ENCODE assay signal across 9 cellular contexts in genomic region chr11:58567889-58568512, GRCh38. TPM values are rescaled to one million over a fixed set of nuclear protein-coding genes. Genes with fewer than 3 reads are reported as not detected.
DNase-seq lines count a peak whose midpoint lies in the region; FAIRE-seq and TF ChIP-seq lines count a peak whose summit lies in the region.
"Had no signal": no experiment of that assay in that cellular context is flagged by ENCODE, and none has a peak within 500 bp of the region (broad histone marks: within the 10 kb centered on the region; RNA-seq: fewer than 3 reads in every experiment).

No MANE protein-coding gene starts in this region.

- H3K27me3 ChIP-seq in Loucy (ENCODE audit: insufficient read depth, low read length, poor library complexity, severe bottlenecking), result no peaks in the 10 kb centered on the region
- H3K27me3 ChIP-seq: BLaER1 treated with 17β-estradiol and CSF1 and Interleukin-3, amounts not matched to agents 10 nM and 100 nM had no signal

- peaks cover 94% of the 10 kb centered on the region for H3K79me2 ChIP-seq in Loucy (ENCODE audit: insufficient read depth, low read length)

- peaks cover 56% of the 10 kb centered on the region for H3K36me3 Mint-ChIP-seq in T-helper 2 cell treated with Interferon-gamma antibody and Interleukin-4, amounts not matched to agents 5 μg/mL and 100 μg/mL, for 36 hours (ENCODE audit: low read depth)

- no peak for FAIRE-seq in kidney (lab: Jason Lieb, UNC)

- no peaks in the 10 kb centered on the region for H3K27me3 Mint-ChIP-seq in T-helper 2 cell treated with Interferon-gamma antibody and Interleukin-4, amounts not matched to agents 5 μg/mL and 100 μg/mL, for 36 hours (ENCODE audit: low read depth)

- H3K9me3 ChIP-seq in Loucy (ENCODE audit: insufficient read depth, low read depth, low read length) (no peaks in the 10 kb centered on the region), kidney (ENCODE audit: control insufficient read depth in 1 of 2, low read length in 2 of 2) (no peaks in the 10 kb centered on the region)
- H3K9me3 ChIP-seq: BLaER1 treated with 17β-estradiol and CSF1 and Interleukin-3, amounts not matched to agents 10 nM and 100 nM had no signal

- H3K4me3 Mint-ChIP-seq in T-helper 2 cell treated with Interferon-gamma antibody and Interleukin-4, amounts not matched to agents 5 μg/mL and 100 μg/mL, for 36 hours, result peak overlapping the region; percentile 66

- H4K20me1 ChIP-seq in Loucy (ENCODE audit: insufficient read depth, low read length, poor library complexity, severe bottlenecking), result peaks cover 49% of the 10 kb centered on the region

- H3K4me3 ChIP-seq in Loucy (ENCODE audit: low read length, poor library complexity, severe bottlenecking) (peak overlapping the region; percentile 53), astrocyte of the cerebellum (ENCODE audit: low read depth, low read length) (no peak overlapping the region), kidney (ENCODE audit: low read length in 2 of 2) (no peak overlapping the region)
- H3K4me3 ChIP-seq: BLaER1 treated with 17β-estradiol and CSF1 and Interleukin-3, amounts not matched to agents 10 nM and 100 nM had no signal

- no peaks in the 10 kb centered on the region for H3K9me2 ChIP-seq in Loucy (replicated peaks; ENCODE audit: low read depth, low read length)

- peak; percentile 94 for TF ChIP-seq CTCF in Loucy (conservative IDR thresholded peaks at IDR 0.05; ENCODE audit: low read length)
- TF ChIP-seq CTCF in astrocyte of the cerebellum (IDR thresholded peaks at IDR 0.05; ENCODE audit: low read depth, low read length, missing control alignments), result peak; percentile 90
- peak; percentile 57 for TF ChIP-seq CTCF in kidney (IDR thresholded peaks at IDR 0.05; ENCODE audit: borderline replicate concordance, extremely low read depth, insufficient read depth)

- no peaks in the 10 kb centered on the region for H3F3A ChIP-seq in Loucy (ENCODE audit: low read depth)

- peak overlapping the region; percentile 53 for H3K27ac Mint-ChIP-seq in T-helper 2 cell treated with Interferon-gamma antibody and Interleukin-4, amounts not matched to agents 5 μg/mL and 100 μg/mL, for 36 hours

- intact Hi-C loops in kidney (cut with DNase I), result no loop called here

- H3K9ac ChIP-seq in Loucy (ENCODE audit: low read depth, low read length, poor library complexity, severe bottlenecking) (peak overlapping the region; percentile 30), kidney (ENCODE audit: low read length in 2 of 2) (no peak overlapping the region)
- H3K9ac ChIP-seq: BLaER1 treated with 17β-estradiol and CSF1 and Interleukin-3, amounts not matched to agents 10 nM and 100 nM had no signal

- H2AFZ ChIP-seq in Loucy (ENCODE audit: low read length), result no peak overlapping the region

- H3K9me3 Mint-ChIP-seq in T-helper 2 cell treated with Interferon-gamma antibody and Interleukin-4, amounts not matched to agents 5 μg/mL and 100 μg/mL, for 36 hours, result no peaks in the 10 kb centered on the region

- peaks cover 67% of the 10 kb centered on the region for H3K4me1 ChIP-seq in Loucy (ENCODE audit: insufficient read depth, low read length, poor library complexity, severe bottlenecking)
- H3K4me1 ChIP-seq in kidney (ENCODE audit: control insufficient read depth in 1 of 2, insufficient read depth in 1 of 2, low read depth in 1 of 2, low read length in 2 of 2), result no peaks in the 10 kb centered on the region

- DNase-seq in NCI-H1417 (lab: John Stamatoyannopoulos, UW) (peak; percentile 33 to 67 (median 43)), NCI-H1417 treated with DMSO at 0.1 percent for 48 hours (lab: John Stamatoyannopoulos, UW) (no peak), HCEC 1CT (peak; percentile 57), astrocyte of the cerebellum (ENCODE audit: low read depth) (peak; percentile 31), kidney (no peak)
- DNase-seq in T-helper 2 cell treated with Interferon-gamma antibody and Interleukin-4, amounts not matched to agents 5 μg/mL and 100 μg/mL, for 36 hours (ENCODE audit: low spot score), result peak; percentile 52
- DNase-seq in stimulated activated CD4-positive, alpha-beta T cell treated with anti-CD3 and anti-CD28 coated beads, Interleukin-4, amount 100 ng/mL, for 4 hours, result peak; percentile 67 to 72

- H3K36me3 ChIP-seq in Loucy (ENCODE audit: insufficient read depth, low read length), result peaks cover 18% of the 10 kb centered on the region; the same call in 1 of the 2 replicates
- H3K36me3 ChIP-seq in kidney (ENCODE audit: control insufficient read depth in 1 of 2, insufficient read depth in 2 of 2, low read length in 2 of 2), result peaks cover 7 to 11% of the 10 kb centered on the region in 2 donors

- in situ Hi-C loops in astrocyte of the cerebellum (cut with HindIII; ENCODE audit: low sequenced_read_pairs), result no loop called here

- H3K4me1 Mint-ChIP-seq in T-helper 2 cell treated with Interferon-gamma antibody and Interleukin-4, amounts not matched to agents 5 μg/mL and 100 μg/mL, for 36 hours (ENCODE audit: low read depth), result peaks cover 42% of the 10 kb centered on the region

- H3K27ac ChIP-seq in kidney (ENCODE audit: low read depth in 2 of 2, low read length in 2 of 2), result no peak overlapping the region
- H3K27ac ChIP-seq: BLaER1 treated with 17β-estradiol and CSF1 and Interleukin-3, amounts not matched to agents 10 nM and 100 nM had no signal

- H3K4me2 ChIP-seq in Loucy (ENCODE audit: low read depth, low read length, poor library complexity, severe bottlenecking), result peak overlapping the region; percentile 60

RNA-seq across cellular contexts. Expression of gene LPXN, which starts 7.7 kb away (rescaled TPM):
- total RNA-seq in kidney, result 16.8 TPM
- polyA plus RNA-seq in kidney (ENCODE audit: insufficient read depth, low read depth, low replicate concordance), result 8.0 TPM

RNA-seq across cellular contexts. Expression of gene ZFP91, which starts 10.9 kb away (rescaled TPM):
- total RNA-seq in kidney, result 43.7 TPM
- polyA plus RNA-seq in kidney (ENCODE audit: insufficient read depth, low read depth, low replicate concordance), result 14.9 TPM

RNA-seq across cellular contexts. Expression of gene CNTF, which starts 54.5 kb away (rescaled TPM):
- total RNA-seq in kidney, result 1.2 TPM
- 0.41 TPM for polyA plus RNA-seq in kidney (ENCODE audit: insufficient read depth, low read depth, low replicate concordance)

Comparison
In these comparisons a context has a peak if more than half of its experiments do, and no peak if none do; other contexts are left out.
1. DNase-seq: peak in NCI-H1417 (3 of 3), HCEC 1CT (single experiment), T-helper 2 cell treated with Interferon-gamma antibody and Interleukin-4, amounts not matched to agents 5 μg/mL and 100 μg/mL, for 36 hours (single experiment), astrocyte of the cerebellum (single experiment) and stimulated activated CD4-positive, alpha-beta T cell treated with anti-CD3 and anti-CD28 coated beads, Interleukin-4, amount 100 ng/mL, for 4 hours (2 of 2); none in NCI-H1417 treated with DMSO at 0.1 percent for 48 hours (single experiment) and kidney (single experiment).
2. Peak in every context shown above with its lines, with median percentiles within 50 percentile points of each other: CTCF ChIP-seq.